19 cellular contexts compared by ENCODE assay signal in the genomic region with DNA sequence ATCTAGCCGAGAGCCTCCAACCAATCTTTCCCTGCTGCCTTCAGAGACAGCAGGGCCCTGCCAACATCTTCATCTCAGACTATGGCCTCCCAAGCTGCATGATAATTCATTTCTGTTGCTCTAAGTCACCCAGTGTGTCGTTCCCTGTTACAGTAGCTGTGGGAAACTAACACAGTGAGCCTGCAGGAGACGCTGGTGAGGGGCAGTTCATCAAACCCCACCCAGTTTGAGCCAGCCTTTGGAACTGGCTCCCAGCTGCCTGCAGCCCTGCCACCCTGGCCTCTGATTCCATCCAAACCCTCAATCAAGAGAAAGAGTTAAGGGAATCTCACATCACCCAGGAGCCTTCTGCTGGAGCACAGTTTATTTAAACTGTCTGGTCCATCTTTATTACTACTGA.
"Had no signal": no experiment of that assay in that cellular context is flagged by ENCODE, and none has a peak within 500 bp of the region (broad histone marks: within the 10 kb centered on the region; RNA-seq: fewer than 3 reads in every experiment).

No MANE protein-coding gene starts in this region.

- H3K36me3 ChIP-seq: ascending aorta, breast epithelium, heart left ventricle, neutrophil, transverse colon had no signal

- H3K27ac ChIP-seq: ascending aorta, breast epithelium, neutrophil, skin epidermis, transverse colon had no signal

- H3K9me3 ChIP-seq: ascending aorta, breast epithelium, heart left ventricle, neutrophil, transverse colon had no signal

- ATAC-seq: heart left ventricle; left lobe of liver; naive thymus-derived CD4-positive, alpha-beta T cell; stimulated activated naive B cell treated with anti-CD40 and anti-IgM and Interleukin-4, amounts not matched to agents 10 μg/mL and 1 μg/mL and 100 μg/mL, for 72 hours had no signal

- H3K4me1 ChIP-seq: ascending aorta, breast epithelium had no signal

- H3K4me3 ChIP-seq: ascending aorta, breast epithelium, heart left ventricle, skin epidermis, transverse colon had no signal

- H3K36me3 Mint-ChIP-seq: activated naive CD4-positive, alpha-beta T cell treated with anti-CD3 and anti-CD28 coated beads, Interleukin-2, amount 10 ng/mL, durations not matched to agents 7 days and 5 days; naive thymus-derived CD4-positive, alpha-beta T cell; stimulated activated naive B cell treated with anti-CD40 and anti-IgM and Interleukin-4, amounts not matched to agents 10 μg/mL and 1 μg/mL and 100 μg/mL, for 72 hours had no signal

- H3K4me3 Mint-ChIP-seq: activated naive CD4-positive, alpha-beta T cell treated with anti-CD3 and anti-CD28 coated beads, Interleukin-2, amount 10 ng/mL, durations not matched to agents 7 days and 5 days; activated T-helper 1 cell treated with anti-CD3 and anti-CD28 coated beads, Interleukin-12 subunit alpha, Interleukin-12 subunit beta, Interleukin-2, Interleukin-4 antibody, amounts not matched to agents 30 ng/mL and 10 ng/mL and 1 ng/mL, durations not matched to agents 14 hours and 24 hours and 36 hours; naive thymus-derived CD4-positive, alpha-beta T cell; stimulated activated naive B cell treated with anti-CD40 and anti-IgM and Interleukin-4, amounts not matched to agents 10 μg/mL and 1 μg/mL and 100 μg/mL, for 72 hours had no signal

- DNase-seq: activated CD4-positive, alpha-beta T cell treated with anti-CD3 and anti-CD28 coated beads, Interleukin-2, amount 50 U/mL, for 1 hour; activated CD4-positive, CD25-positive, alpha-beta regulatory T cell; activated naive CD4-positive, alpha-beta T cell treated with anti-CD3 and anti-CD28 coated beads, Interleukin-2, amount 10 ng/mL, durations not matched to agents 7 days and 5 days; cerebellar nuclear complex; effector memory CD4-positive, alpha-beta T cell; heart left ventricle; islet precursor cell; stimulated activated CD4-positive, alpha-beta T cell treated with anti-CD3 and anti-CD28 coated beads, Interleukin-15, amount 100 ng/mL, for 24 hours; stimulated activated CD4-positive, alpha-beta T cell treated with anti-CD3 and anti-CD28 coated beads, Interleukin-4, amount 100 ng/mL, for 1 hour; stimulated activated naive B cell treated with anti-CD40 and anti-IgM and Interleukin-4, amounts not matched to agents 10 μg/mL and 1 μg/mL and 100 μg/mL, for 72 hours; T-helper 2 cell; transverse colon had no signal

- H3K27ac Mint-ChIP-seq: activated naive CD4-positive, alpha-beta T cell treated with anti-CD3 and anti-CD28 coated beads, Interleukin-2, amount 10 ng/mL, durations not matched to agents 7 days and 5 days; activated T-helper 1 cell treated with anti-CD3 and anti-CD28 coated beads, Interleukin-12 subunit alpha, Interleukin-12 subunit beta, Interleukin-2, Interleukin-4 antibody, amounts not matched to agents 30 ng/mL and 10 ng/mL and 1 ng/mL, durations not matched to agents 14 hours and 24 hours and 36 hours; naive thymus-derived CD4-positive, alpha-beta T cell; stimulated activated naive B cell treated with anti-CD40 and anti-IgM and Interleukin-4, amounts not matched to agents 10 μg/mL and 1 μg/mL and 100 μg/mL, for 72 hours had no signal

- H3K27me3 ChIP-seq: ascending aorta, breast epithelium, heart left ventricle, neutrophil, transverse colon had no signal

- H3K9me3 Mint-ChIP-seq: activated naive CD4-positive, alpha-beta T cell treated with anti-CD3 and anti-CD28 coated beads, Interleukin-2, amount 10 ng/mL, durations not matched to agents 7 days and 5 days; activated T-helper 1 cell treated with anti-CD3 and anti-CD28 coated beads, Interleukin-12 subunit alpha, Interleukin-12 subunit beta, Interleukin-2, Interleukin-4 antibody, amounts not matched to agents 30 ng/mL and 10 ng/mL and 1 ng/mL, durations not matched to agents 14 hours and 24 hours and 36 hours; naive thymus-derived CD4-positive, alpha-beta T cell; stimulated activated naive B cell treated with anti-CD40 and anti-IgM and Interleukin-4, amounts not matched to agents 10 μg/mL and 1 μg/mL and 100 μg/mL, for 72 hours had no signal
